ENCODE assay signal across 20 cellular contexts in the genomic region with DNA sequence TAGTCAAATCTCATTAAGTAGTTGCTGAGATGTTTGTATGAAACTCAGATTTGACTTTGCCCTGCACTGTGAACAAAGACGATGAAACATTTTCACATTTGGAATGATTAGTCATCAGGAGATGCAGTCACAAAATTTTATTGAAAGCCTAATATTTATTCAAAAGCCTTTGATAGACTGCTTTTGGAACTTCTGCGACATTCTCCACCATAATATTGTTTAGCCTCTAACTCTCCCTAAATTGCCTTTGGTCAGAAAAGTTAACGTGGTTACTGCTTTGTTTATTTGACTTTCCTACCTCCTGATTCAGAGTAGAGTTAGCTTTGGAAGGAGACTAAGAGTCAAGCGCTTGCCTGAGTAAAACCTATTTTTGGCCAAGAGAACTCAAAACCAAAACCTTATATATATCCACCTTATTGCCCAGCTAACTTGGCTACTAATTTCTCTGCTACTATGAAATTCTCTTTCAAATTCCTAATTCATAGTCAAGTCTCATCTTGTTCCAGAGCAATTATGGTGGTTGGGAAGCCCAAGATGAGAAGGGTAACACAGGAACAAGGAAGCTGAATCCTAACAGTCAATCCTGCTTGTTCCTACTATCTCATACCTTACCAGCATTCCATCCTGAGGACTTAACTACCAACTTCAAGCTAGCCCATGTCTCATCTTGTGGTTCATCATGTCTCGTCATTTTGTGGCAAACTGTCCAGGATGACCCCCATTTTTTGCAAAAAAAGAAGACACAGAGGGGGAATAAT.
A peak's percentile ranks its signal among the peaks of the same experiment; 100 is the strongest.
DNase-seq lines count a peak whose midpoint lies in the region; ATAC-seq and TF ChIP-seq lines count a peak whose summit lies in the region.
"Had no signal": no experiment of that assay in that cellular context is flagged by ENCODE, and none has a peak within 500 bp of the region (broad histone marks: within the 10 kb centered on the region; RNA-seq: fewer than 3 reads in every experiment).

No MANE protein-coding gene starts in this region.

- no peaks in the 10 kb centered on the region for H3K4me1 ChIP-seq in esophagus muscularis mucosa

- 62% methylated on average over 5 of the region's 5 CpGs for WGBS in esophagus muscularis mucosa

- H3K4me3 ChIP-seq in BJ (ENCODE audit: low read depth, low read length) (no peak overlapping the region), SK-N-MC (no peak overlapping the region), fibroblast of mammary gland (ENCODE audit: control insufficient read depth, low read depth, low read length) (no peak overlapping the region), esophagus muscularis mucosa (no peak overlapping the region)
- H3K4me3 ChIP-seq: skin epidermis had no signal

- no peaks in the 10 kb centered on the region for H3K36me3 ChIP-seq in BJ (ENCODE audit: control insufficient read depth, insufficient read depth, low read length)
- no peaks in the 10 kb centered on the region for H3K36me3 ChIP-seq in SK-N-MC (ENCODE audit: insufficient read depth, low read length)
- no peaks in the 10 kb centered on the region for H3K36me3 ChIP-seq in esophagus muscularis mucosa
- H3K36me3 ChIP-seq: brain microvascular endothelial cell, neutrophil had no signal

- DNase-seq in BJ (ENCODE audit: low read depth) (peak; percentile 13), SK-N-MC (ENCODE audit: low read depth, low spot score) (no peak), fibroblast of mammary gland (ENCODE audit: low read depth) (peak; percentile 24), stromal cell of bone marrow (ENCODE audit: low read depth) (peak; percentile 13), esophagus muscularis mucosa (ENCODE audit: extremely low spot score) (no peak), iPS-NIHi11 (ENCODE audit: low spot score) (no peak)
- DNase-seq: brain microvascular endothelial cell; CD4-positive, alpha-beta T cell; effector CD8-positive, alpha-beta T cell; glutamatergic neuron; left cardiac atrium; MM.1S; NCI-H2081 treated with DMSO at 0.1 percent for 48 hours; NCI-H446; stimulated activated CD4-positive, alpha-beta T cell treated with anti-CD3 and anti-CD28 coated beads, Interleukin-1b, Interleukin-23, amount 100 ng/mL, for 48 hours; substantia nigra; T-helper 9 cell had no signal

- TF ChIP-seq CTCF in BJ (IDR thresholded peaks at IDR 0.05; ENCODE audit: insufficient read depth, low read depth, low read length) (no peak), fibroblast of mammary gland (conservative IDR thresholded peaks at IDR 0.05; ENCODE audit: control insufficient read depth, insufficient read depth, low read depth, low read length) (no peak), esophagus muscularis mucosa (IDR thresholded peaks at IDR 0.05) (no peak)

- intact Hi-C loops in esophagus muscularis mucosa (cut with DNase I) = loop anchor here (5.0 kb wide), 1 partner anchor 37 kb away; no protein-coding TSS in a partner anchor

- POLR2A ChIA-PET in BJ (lab: Charles Lee) = no interaction called here

- H3K27me3 ChIP-seq in BJ (ENCODE audit: control insufficient read depth, insufficient read depth, low read length) (no peaks in the 10 kb centered on the region), esophagus muscularis mucosa (no peaks in the 10 kb centered on the region)
- H3K27me3 ChIP-seq: brain microvascular endothelial cell, neutrophil had no signal

- no peak for TF ChIP-seq EP300 in esophagus muscularis mucosa (IDR thresholded peaks at IDR 0.05)

- no peak for TF ChIP-seq POLR2A in esophagus muscularis mucosa (IDR thresholded peaks at IDR 0.05; ENCODE audit: low read depth)

- no peak for ATAC-seq in GM21515 (IDR thresholded peaks at IDR 0.05; ENCODE audit: unreplicated experiment)
- ATAC-seq: left cardiac atrium had no signal

- CTCF ChIA-PET in BJ (lab: Yijun Ruan, JAX) = interaction anchor here (0.5 to 2.3 kb wide), 5 partner anchors 10 to 1285 kb away, joined by 3 to 8 read pairs (median 3); no protein-coding TSS in a partner anchor

- peak overlapping the region; percentile 47 for H3K27ac ChIP-seq in SK-N-MC
- no peak overlapping the region for H3K27ac ChIP-seq in esophagus muscularis mucosa (replicated peaks in 1 of 4)
- H3K27ac ChIP-seq: brain microvascular endothelial cell, neutrophil had no signal

- H3K9me3 ChIP-seq in SK-N-MC (ENCODE audit: low read depth, low read length) (no peaks in the 10 kb centered on the region), esophagus muscularis mucosa (no peaks in the 10 kb centered on the region)
- H3K9me3 ChIP-seq: neutrophil had no signal

- no peak overlapping the region for H3K9ac ChIP-seq in SK-N-MC (ENCODE audit: insufficient read length)

Comparison
In these comparisons a context has a peak if more than half of its experiments do, and no peak if none do; other contexts are left out.
1. DNase-seq: peak in BJ (single experiment), fibroblast of mammary gland (single experiment) and stromal cell of bone marrow (single experiment); none in SK-N-MC (single experiment), esophagus muscularis mucosa (single experiment) and iPS-NIHi11 (single experiment).